ENCODE assay signal across 24 cellular contexts in the genomic region with DNA sequence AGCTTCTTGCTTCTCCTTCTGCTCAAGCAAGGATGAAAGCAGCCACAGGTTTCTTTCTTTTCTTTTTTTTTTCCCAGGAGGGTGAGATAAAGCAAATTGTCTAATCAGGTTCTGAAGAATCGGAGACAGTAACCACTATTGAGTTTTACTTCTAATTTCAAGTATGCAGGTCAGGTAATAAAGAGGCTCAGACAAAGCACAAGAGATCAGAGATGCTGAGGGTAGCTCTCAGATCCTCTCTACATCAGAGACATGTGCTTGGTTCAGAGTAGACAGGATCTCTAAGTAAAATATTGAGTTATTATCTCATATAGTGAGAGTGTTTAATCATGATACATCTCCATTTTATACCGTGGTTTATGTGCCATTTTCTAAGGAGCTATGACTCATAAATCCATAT.
DNase-seq lines count a peak whose midpoint lies in the region; ATAC-seq and TF ChIP-seq lines count a peak whose summit lies in the region.
"Had no signal": no experiment of that assay in that cellular context is flagged by ENCODE, and none has a peak within 500 bp of the region (broad histone marks: within the 10 kb centered on the region; RNA-seq: fewer than 3 reads in every experiment).

No MANE protein-coding gene starts in this region.

- H3K4me1 Mint-ChIP-seq in activated naive CD8-positive, alpha-beta T cell (ENCODE audit: low read depth), result peaks cover 34% of the 10 kb centered on the region
- peaks cover 13% of the 10 kb centered on the region for H3K4me1 Mint-ChIP-seq in activated naive CD8-positive, alpha-beta T cell treated with anti-CD3 and anti-CD28 coated beads for 36 hours
- H3K4me1 Mint-ChIP-seq in stimulated activated naive B cell treated with anti-CD40 and anti-IgM and Interleukin-4, amounts not matched to agents 10 μg/mL and 1 μg/mL and 100 μg/mL, for 72 hours, result peaks cover 25 to 50% of the 10 kb centered on the region in 2 donors
- H3K4me1 Mint-ChIP-seq in glutamatergic neuron (ENCODE audit: low read depth, unreplicated experiment), result no peaks in the 10 kb centered on the region
- H3K4me1 Mint-ChIP-seq: nephron progenitor cell, T-helper 17 cell had no signal

- H3K36me3 Mint-ChIP-seq in activated naive CD8-positive, alpha-beta T cell, result no peaks in the 10 kb centered on the region
- peaks cover 4% of the 10 kb centered on the region for H3K36me3 Mint-ChIP-seq in activated naive CD8-positive, alpha-beta T cell treated with anti-CD3 and anti-CD28 coated beads for 36 hours
- peaks cover 2 to 5% of the 10 kb centered on the region in 2 donors for H3K36me3 Mint-ChIP-seq in stimulated activated naive B cell treated with anti-CD40 and anti-IgM and Interleukin-4, amounts not matched to agents 10 μg/mL and 1 μg/mL and 100 μg/mL, for 72 hours
- H3K36me3 Mint-ChIP-seq in glutamatergic neuron (ENCODE audit: unreplicated experiment), result no peaks in the 10 kb centered on the region

- DNase-seq in activated naive CD8-positive, alpha-beta T cell treated with anti-CD3 and anti-CD28 coated beads for 36 hours, result no peak
- DNase-seq in stimulated activated naive B cell treated with anti-CD40 and anti-IgM and Interleukin-4, amounts not matched to agents 10 μg/mL and 1 μg/mL and 100 μg/mL, for 72 hours, result no peak
- DNase-seq in glutamatergic neuron (no peak), SW 1271 (lab: John Stamatoyannopoulos, UW) (no peak), activated T-cell treated with anti-CD3 and anti-CD28 coated beads for 4 hours (no peak)
- DNase-seq: activated CD4-positive, alpha-beta T cell treated with anti-CD3 and anti-CD28 coated beads, Interleukin-2, amount 10 ng/mL, durations not matched to agents 7 days and 5 days; caudate nucleus; Kasumi-1; lower lobe of right lung; mucosa of descending colon; NCI-H1694 treated with DMSO at 0.1 percent for 48 hours; NCI-H524 treated with DMSO at 0.1 percent for 48 hours; nephron progenitor cell; ovary; retina; small intestine; stimulated activated CD4-positive, alpha-beta T cell treated with anti-CD3 and anti-CD28 coated beads, Interleukin-2, amount 100 ng/mL, for 24 hours; T-helper 17 cell had no signal

- no peak for TF ChIP-seq CTCF in glutamatergic neuron (IDR thresholded peaks at IDR 0.05; ENCODE audit: partially characterized antibody, unreplicated experiment)

- no peaks in the 10 kb centered on the region for H3K9me3 Mint-ChIP-seq in activated naive CD8-positive, alpha-beta T cell (ENCODE audit: low read depth)
- peaks cover 8% of the 10 kb centered on the region for H3K9me3 Mint-ChIP-seq in activated naive CD8-positive, alpha-beta T cell treated with anti-CD3 and anti-CD28 coated beads for 36 hours
- peaks cover 4 to 6% of the 10 kb centered on the region in 2 donors for H3K9me3 Mint-ChIP-seq in stimulated activated naive B cell treated with anti-CD40 and anti-IgM and Interleukin-4, amounts not matched to agents 10 μg/mL and 1 μg/mL and 100 μg/mL, for 72 hours
- H3K9me3 Mint-ChIP-seq in glutamatergic neuron (ENCODE audit: unreplicated experiment), result no peaks in the 10 kb centered on the region

- no peaks in the 10 kb centered on the region for H3K27me3 Mint-ChIP-seq in activated naive CD8-positive, alpha-beta T cell
- no peaks in the 10 kb centered on the region for H3K27me3 Mint-ChIP-seq in activated naive CD8-positive, alpha-beta T cell treated with anti-CD3 and anti-CD28 coated beads for 36 hours
- H3K27me3 Mint-ChIP-seq in stimulated activated naive B cell treated with anti-CD40 and anti-IgM and Interleukin-4, amounts not matched to agents 10 μg/mL and 1 μg/mL and 100 μg/mL, for 72 hours, result no peaks in the 10 kb centered on the region
- no peaks in the 10 kb centered on the region for H3K27me3 Mint-ChIP-seq in glutamatergic neuron (ENCODE audit: unreplicated experiment)
- H3K27me3 Mint-ChIP-seq: B cell, T-helper 17 cell had no signal

- H3K27ac Mint-ChIP-seq in activated naive CD8-positive, alpha-beta T cell, result peak overlapping the region; percentile 18
- no peak overlapping the region for H3K27ac Mint-ChIP-seq in activated naive CD8-positive, alpha-beta T cell treated with anti-CD3 and anti-CD28 coated beads for 36 hours
- peak overlapping the region; percentile 63 for H3K27ac Mint-ChIP-seq in stimulated activated naive B cell treated with anti-CD40 and anti-IgM and Interleukin-4, amounts not matched to agents 10 μg/mL and 1 μg/mL and 100 μg/mL, for 72 hours
- no peak overlapping the region for H3K27ac Mint-ChIP-seq in glutamatergic neuron (ENCODE audit: unreplicated experiment)
- H3K27ac Mint-ChIP-seq: activated CD4-positive, alpha-beta T cell treated with anti-CD3 and anti-CD28 coated beads, Interleukin-2, amount 10 ng/mL, durations not matched to agents 7 days and 5 days; activated naive CD4-positive, alpha-beta T cell treated with anti-CD3 and anti-CD28 coated beads, Interleukin-2, amount 50 U/mL, for 72 hours; nephron progenitor cell; T-helper 17 cell had no signal

- H3K4me3 Mint-ChIP-seq in activated naive CD8-positive, alpha-beta T cell, result no peak overlapping the region
- no peak overlapping the region for H3K4me3 Mint-ChIP-seq in activated naive CD8-positive, alpha-beta T cell treated with anti-CD3 and anti-CD28 coated beads for 36 hours
- H3K4me3 Mint-ChIP-seq in stimulated activated naive B cell treated with anti-CD40 and anti-IgM and Interleukin-4, amounts not matched to agents 10 μg/mL and 1 μg/mL and 100 μg/mL, for 72 hours, result no peak overlapping the region
- H3K4me3 Mint-ChIP-seq in glutamatergic neuron (ENCODE audit: unreplicated experiment), result no peak overlapping the region
- H3K4me3 Mint-ChIP-seq: activated CD4-positive, alpha-beta T cell treated with anti-CD3 and anti-CD28 coated beads, Interleukin-2, amount 10 ng/mL, durations not matched to agents 7 days and 5 days; nephron progenitor cell; T-helper 17 cell had no signal

- ATAC-seq in HG02623 (IDR thresholded peaks at IDR 0.05; ENCODE audit: unreplicated experiment) (peak; percentile 66), HG03521 (IDR thresholded peaks at IDR 0.05; ENCODE audit: unreplicated experiment) (peak; percentile 51)
- ATAC-seq in stimulated activated naive B cell treated with anti-CD40 and anti-IgM and Interleukin-4, amounts not matched to agents 10 μg/mL and 1 μg/mL and 100 μg/mL, for 72 hours (replicated peaks), result peak; percentile 61 to 82
- ATAC-seq: activated naive CD4-positive, alpha-beta T cell treated with anti-CD3 and anti-CD28 coated beads, Interleukin-2, amount 50 U/mL, for 72 hours; HepG2; mucosa of descending colon had no signal

Comparison
In these comparisons a context has a peak if more than half of its experiments do, and no peak if none do; other contexts are left out.
1. H3K27ac Mint-ChIP-seq: peak in activated naive CD8-positive, alpha-beta T cell (single experiment) and stimulated activated naive B cell treated with anti-CD40 and anti-IgM and Interleukin-4, amounts not matched to agents 10 μg/mL and 1 μg/mL and 100 μg/mL, for 72 hours (single experiment); none in activated naive CD8-positive, alpha-beta T cell treated with anti-CD3 and anti-CD28 coated beads for 36 hours (single experiment) and glutamatergic neuron (single experiment).
2. Peak in every context shown above with its lines, with median percentiles within 50 percentile points of each other: ATAC-seq.